19 cellular contexts compared by ENCODE assay signal in genomic region chr19:55232284-55232597, GRCh38. TPM values are rescaled to one million over a fixed set of nuclear protein-coding genes. Genes with fewer than 3 reads are reported as not detected.
DNase-seq lines count a peak whose midpoint lies in the region; ATAC-seq, FAIRE-seq and TF ChIP-seq lines count a peak whose summit lies in the region.
"Had no signal": no experiment of that assay in that cellular context is flagged by ENCODE, and none has a peak within 500 bp of the region (broad histone marks: within the 10 kb centered on the region; RNA-seq: fewer than 3 reads in every experiment).

No MANE protein-coding gene starts in this region.

- no peak overlapping the region for H4K8ac ChIP-seq in neuronal stem cell (ENCODE audit: low read depth, low read length)

- TF ChIP-seq CTCF in HepG2 (CRISPR knock-in tag; IDR thresholded peaks at IDR 0.05) = no peak
- TF ChIP-seq CTCF in right lobe of liver (IDR thresholded peaks at IDR 0.05) = no peak

- no peaks in the 10 kb centered on the region for H3K9me3 Mint-ChIP-seq in activated T-helper 17 cell treated with anti-CD3 and anti-CD28 coated beads, Interleukin-2, amount 50 U/mL, for 72 hours
- H3K9me3 Mint-ChIP-seq: CD4-positive, CD25-positive, alpha-beta regulatory T cell had no signal

- H3K9ac ChIP-seq in HepG2 (ENCODE audit: insufficient read depth, low read depth, low read length) (no peak overlapping the region), neuronal stem cell (ENCODE audit: low read depth, low read length, poor library complexity) (no peak overlapping the region)
- H3K9ac ChIP-seq: GM23248 had no signal

- H3K4me2 ChIP-seq in HepG2 (ENCODE audit: low read depth, low read length) (no peak overlapping the region), neuronal stem cell (ENCODE audit: insufficient read depth, low read length, poor library complexity, severe bottlenecking) (no peak overlapping the region)
- H3K4me2 ChIP-seq: A549 had no signal

- H3K36me3 ChIP-seq in HepG2 (replicated peaks in 1 of 2; ENCODE audit: control insufficient read depth in 1 of 2, insufficient read depth in 2 of 2, low read length in 2 of 2) (peaks cover 22 to 58% of the 10 kb centered on the region in 2 experiments), right lobe of liver (peaks cover 0 to 55% (median 22%) of the 10 kb centered on the region in 4 donors), neuronal stem cell (replicated peaks in 1 of 2; ENCODE audit: control insufficient read depth in 2 of 2, insufficient read depth in 2 of 2, low read length in 2 of 2) (peaks cover 48 to 92% of the 10 kb centered on the region in 2 donors)

- no peak overlapping the region for H3K4ac ChIP-seq in neuronal stem cell (ENCODE audit: low read length)

- no peak overlapping the region for H3K14ac ChIP-seq in neuronal stem cell (ENCODE audit: low read length)

- no peak overlapping the region for H2AK5ac ChIP-seq in neuronal stem cell (ENCODE audit: low read depth, low read length)

- no peak overlapping the region for H2BK15ac ChIP-seq in neuronal stem cell (ENCODE audit: low read length)

- H3K23ac ChIP-seq in neuronal stem cell (ENCODE audit: low read depth, low read length, poor library complexity) = peak overlapping the region; percentile 35

- H3K27ac Mint-ChIP-seq in activated T-helper 17 cell treated with anti-CD3 and anti-CD28 coated beads, Interleukin-2, amount 50 U/mL, for 72 hours = peak overlapping the region; percentile 41

- H2BK120ac ChIP-seq in neuronal stem cell (ENCODE audit: low read depth, low read length) = no peak overlapping the region

- in situ Hi-C loops in HepG2 (cut with HindIII; ENCODE audit: extremely low pct_ligation_motif_present, low pct_unique_long_range_greater_than_20kb) = no loop called here

- no peak for FAIRE-seq in HepG2 (lab: Jason Lieb, UNC)
- FAIRE-seq: A549, HTR-8/SVneo, RCC 7860 had no signal

- no peak for TF ChIP-seq POLR2A in HepG2 (IDR thresholded peaks at IDR 0.05; ENCODE audit: insufficient read depth in 1 of 2, low read depth in 2 of 2, low read length in 2 of 2)
- TF ChIP-seq POLR2A in right lobe of liver (IDR thresholded peaks at IDR 0.05) = no peak

- no TSS peak for BruUV-seq in HepG2 (replicated peaks; lab: Mats Ljungman, UMichigan)

- peaks cover 84% of the 10 kb centered on the region for H3K36me3 Mint-ChIP-seq in activated T-helper 17 cell treated with anti-CD3 and anti-CD28 coated beads, Interleukin-2, amount 50 U/mL, for 72 hours (ENCODE audit: low read depth)

- intact Hi-C loops in HepG2 (cut with micrococcal nuclease; ENCODE audit: unreplicated experiment) (no loop called here), right lobe of liver (cut with DNase I) (no loop called here)

- no peaks in the 10 kb centered on the region for H3K27me3 Mint-ChIP-seq in activated T-helper 17 cell treated with anti-CD3 and anti-CD28 coated beads, Interleukin-2, amount 50 U/mL, for 72 hours
- H3K27me3 Mint-ChIP-seq: CD4-positive, CD25-positive, alpha-beta regulatory T cell had no signal

- no peaks in the 10 kb centered on the region for H3K4me1 Mint-ChIP-seq in activated T-helper 17 cell treated with anti-CD3 and anti-CD28 coated beads, Interleukin-2, amount 50 U/mL, for 72 hours

- DNase-seq in HepG2 (ENCODE audit: low spot score) (no peak), right lobe of liver (no peak), neuronal stem cell (ENCODE audit: low spot score) (no peak), SHP77 treated with DMSO at 0.1 percent for 48 hours (lab: John Stamatoyannopoulos, UW) (no peak), NCI-H187 treated with DMSO at 0.1 percent for 48 hours (lab: John Stamatoyannopoulos, UW) (no peak), AG20443 (ENCODE audit: low spot score) (no peak)
- DNase-seq: CD4-positive, CD25-positive, alpha-beta regulatory T cell; GM23248; Karpas-422; NCI-H1694 treated with DMSO at 0.1 percent for 48 hours; NCI-H446; NCI-H526; OCI-M1 had no signal

- POLR2A ChIA-PET in HepG2 (lab: Yijun Ruan, JAX) = no interaction called here

- peaks cover 4% of the 10 kb centered on the region for H3K79me2 ChIP-seq in HepG2 (ENCODE audit: insufficient read depth, low read length)

- ATAC-seq in HepG2 = no peak
- ATAC-seq in right lobe of liver = no peak
- no peak for ATAC-seq in activated T-helper 17 cell treated with anti-CD3 and anti-CD28 coated beads, Interleukin-2, amount 50 U/mL, for 72 hours (replicated peaks)
- ATAC-seq: A549, Right ventricle myocardium inferior had no signal

- no peak for TF ChIP-seq RAD21 in HepG2 (CRISPR knock-in tag; IDR thresholded peaks at IDR 0.05)

- H2BK5ac ChIP-seq in neuronal stem cell (ENCODE audit: low read length) = no peak overlapping the region

- H3K4me3 Mint-ChIP-seq in activated T-helper 17 cell treated with anti-CD3 and anti-CD28 coated beads, Interleukin-2, amount 50 U/mL, for 72 hours = no peak overlapping the region

- H3K79me1 ChIP-seq in neuronal stem cell (ENCODE audit: low read depth, low read length) = peaks cover 3% of the 10 kb centered on the region

- H3K4me3 ChIP-seq in HepG2 (replicated peaks in 1 of 3; ENCODE audit: insufficient read depth in 1 of 3, low read depth in 2 of 3, low read length in 3 of 3) (no peak overlapping the region), right lobe of liver (no peak overlapping the region), neuronal stem cell (ENCODE audit: low read length in 2 of 2) (no peak overlapping the region)
- H3K4me3 ChIP-seq: A549, GM23248, HAP-1 had no signal

- H3K27ac ChIP-seq in HepG2 (ENCODE audit: extremely low read length, insufficient read depth, low read length) = no peak overlapping the region
- no peak overlapping the region for H3K27ac ChIP-seq in right lobe of liver
- no peak overlapping the region for H3K27ac ChIP-seq in neuronal stem cell (replicated peaks; ENCODE audit: low read length)
- H3K27ac ChIP-seq: A549, GM23248 had no signal

- 93% methylated on average over 12 of the region's 12 CpGs for WGBS in HepG2 (ENCODE audit: low lambda C conversion rate)
- 80% methylated on average over 4 of the region's 12 CpGs for WGBS in right lobe of liver (ENCODE audit: insufficient coverage, low coverage, low lambda C conversion rate, missing lambda C conversion rate)
- WGBS in neuronal stem cell (ENCODE audit: extremely low coverage in 2 of 2, insufficient read length in 2 of 2, insufficient replicate concordance in 1 of 2), 2 donors = no CpG with 5 or more reads among the region's 12 CpGs

- H4K91ac ChIP-seq in neuronal stem cell (ENCODE audit: low read depth, low read length, poor library complexity) = no peak overlapping the region

- no peak overlapping the region for H3K18ac ChIP-seq in neuronal stem cell (ENCODE audit: low read length)

- TF ChIP-seq EP300 in HepG2 (IDR thresholded peaks at IDR 0.05; ENCODE audit: low read depth in 2 of 2, low read length in 2 of 2) (no peak), HepG2 (CRISPR knock-in tag; IDR thresholded peaks at IDR 0.05; ENCODE audit: borderline replicate concordance) (no peak)

- CTCF ChIA-PET in HepG2 (lab: Yijun Ruan, JAX; ENCODE audit: low intra/inter-chr PET ratio, low total read pairs) = no interaction called here

- no peak overlapping the region for H2BK12ac ChIP-seq in neuronal stem cell (ENCODE audit: low read length)

- H3K9me3 ChIP-seq in HepG2 (ENCODE audit: low read length) (no peaks in the 10 kb centered on the region), right lobe of liver (no peaks in the 10 kb centered on the region), neuronal stem cell (replicated peaks in 1 of 2; ENCODE audit: control insufficient read depth in 2 of 2, insufficient read depth in 1 of 2, low read depth in 1 of 2, low read length in 2 of 2) (peaks cover 0 to 3% of the 10 kb centered on the region in 2 donors)
- H3K9me3 ChIP-seq: A549, HAP-1 had no signal

- no peaks in the 10 kb centered on the region for H3K27me3 ChIP-seq in HepG2 (ENCODE audit: control insufficient read depth in 1 of 2, insufficient read depth in 2 of 2, low read length in 2 of 2)
- H3K27me3 ChIP-seq in right lobe of liver = no peaks in the 10 kb centered on the region
- no peaks in the 10 kb centered on the region for H3K27me3 ChIP-seq in neuronal stem cell (ENCODE audit: control insufficient read depth in 3 of 3, insufficient read depth in 3 of 3, low read depth in 1 of 3, low read length in 3 of 3)

- H2AFZ ChIP-seq in HepG2 (ENCODE audit: low read length) = no peak overlapping the region
- H2AFZ ChIP-seq in neuronal stem cell (ENCODE audit: low read length) = no peak overlapping the region
- H2AFZ ChIP-seq: GM23248 had no signal

- H4K20me1 ChIP-seq in HepG2 (ENCODE audit: insufficient read depth, low read length) = no peaks in the 10 kb centered on the region

- H3K4me1 ChIP-seq in HepG2 (ENCODE audit: insufficient read depth, low read length) (peaks cover 47% of the 10 kb centered on the region), right lobe of liver (peaks cover 0 to 13% (median 5%) of the 10 kb centered on the region in 4 donors), neuronal stem cell (ENCODE audit: control insufficient read depth in 2 of 2, insufficient read depth in 1 of 2, low read depth in 1 of 2, low read length in 2 of 2) (no peaks in the 10 kb centered on the region)
- H3K4me1 ChIP-seq: HAP-1 had no signal

RNA-seq across cellular contexts. Expression of gene TMEM86B, which starts 3.7 kb away (rescaled TPM):
- 6.0 and 9.6 TPM in 2 replicates for total RNA-seq in HepG2 (2016; rRNA removed; fragmentation: Illumina TruSeq; extraction: Trizol)
- 9.6 and 12.1 TPM in 2 replicates for total RNA-seq in HepG2 (2016; cell fraction: cytosol; rRNA removed; fragmentation: Illumina TruSeq; extraction: Trizol; ENCODE audit: low read depth)
- 6.1 and 10.1 TPM in 2 replicates for total RNA-seq in HepG2 (2016; cell fraction: insoluble cytoplasmic fraction; rRNA removed; fragmentation: Illumina TruSeq; extraction: Trizol)
- total RNA-seq in HepG2 (2016; cell fraction: membrane; rRNA removed; fragmentation: Illumina TruSeq; extraction: Trizol) = 13.1 and 18.6 TPM in 2 replicates
- total RNA-seq in HepG2 (2016; cell fraction: nucleus; rRNA removed; fragmentation: Illumina TruSeq; extraction: Trizol) = 7.1 and 10.0 TPM in 2 replicates
- 7.7 and 10.7 TPM in 2 replicates for polyA plus RNA-seq in HepG2 (2011; rRNA removed)
- polyA plus RNA-seq in HepG2 (2011; cell fraction: cytosol; rRNA removed) = 6.2 and 9.1 TPM in 2 replicates
- polyA plus RNA-seq in HepG2 (2011; cell fraction: nucleus; rRNA removed) = 66.7 and 95.0 TPM in 2 replicates
- polyA plus RNA-seq in HepG2 (2012) = 16.2 and 16.6 TPM in 2 replicates
- polyA plus RNA-seq in HepG2 (2016; cell fraction: cytosol; fragmentation: Illumina TruSeq; extraction: Trizol; ENCODE audit: low read depth) = 22.1 and 25.3 TPM in 2 replicates
- polyA plus RNA-seq in HepG2 (2016; cell fraction: insoluble cytoplasmic fraction; fragmentation: Illumina TruSeq; extraction: Trizol; ENCODE audit: low read depth) = 8.1 and 13.8 TPM in 2 replicates
- polyA plus RNA-seq in HepG2 (2016; cell fraction: membrane; fragmentation: Illumina TruSeq; extraction: Trizol; ENCODE audit: low read depth) = 27.2 and 29.7 TPM in 2 replicates
- polyA plus RNA-seq in HepG2 (2016; cell fraction: nucleus; fragmentation: Illumina TruSeq; extraction: Trizol; ENCODE audit: insufficient read depth, low read depth) = 36.9 and 38.1 TPM in 2 replicates
- polyA minus RNA-seq in HepG2 (2011; rRNA and poly(A)+ RNA removed; ENCODE audit: low replicate concordance) = 1.9 and 14.4 TPM in 2 replicates
- 2.9 and 3.2 TPM in 2 replicates for polyA minus RNA-seq in HepG2 (2011; cell fraction: cytosol; rRNA and poly(A)+ RNA removed)
- polyA minus RNA-seq in HepG2 (2011; cell fraction: nucleus; rRNA and poly(A)+ RNA removed) = 7.1 and 7.8 TPM in 2 replicates
- total RNA-seq in right lobe of liver = 10 to 100 TPM in 5 of 6 experiments, 1 to 10 TPM in 1; 8.8 to 22.2 (median 14.0) TPM
- total RNA-seq in activated T-helper 17 cell treated with anti-CD3 and anti-CD28 coated beads, Interleukin-2, amount 50 U/mL, for 72 hours = 10 to 100 TPM in 1 of 2 donors, 1 to 10 TPM in 1; 8.5 to 11.3 TPM
- 3.0 TPM for polyA plus RNA-seq in neuronal stem cell (2013, experiment 1 of 2)
- polyA plus RNA-seq in neuronal stem cell (2013, experiment 2 of 2) = 3.0 TPM

RNA-seq across cellular contexts. Expression of gene PTPRH, which starts 22.9 kb away (rescaled TPM):
- total RNA-seq in HepG2 (2016; rRNA removed; fragmentation: Illumina TruSeq; extraction: Trizol) (9.9 and 14.7 TPM in 2 replicates), right lobe of liver (10 to 100 TPM in 3 of 6 experiments, 1 to 10 TPM in 3; 4.2 to 25.9 (median 12.9) TPM)
- 1.9 and 2.0 TPM in 2 replicates for total RNA-seq in HepG2 (2016; cell fraction: cytosol; rRNA removed; fragmentation: Illumina TruSeq; extraction: Trizol; ENCODE audit: low read depth)
- total RNA-seq in HepG2 (2016; cell fraction: insoluble cytoplasmic fraction; rRNA removed; fragmentation: Illumina TruSeq; extraction: Trizol) = 8.4 and 15.2 TPM in 2 replicates
- 5.0 and 5.3 TPM in 2 replicates for total RNA-seq in HepG2 (2016; cell fraction: membrane; rRNA removed; fragmentation: Illumina TruSeq; extraction: Trizol)
- total RNA-seq in HepG2 (2016; cell fraction: nucleus; rRNA removed; fragmentation: Illumina TruSeq; extraction: Trizol) = 13.3 and 16.9 TPM in 2 replicates
- polyA plus RNA-seq in HepG2 (2011; rRNA removed) = 125 and 166 TPM in 2 replicates
- 78.8 and 83.6 TPM in 2 replicates for polyA plus RNA-seq in HepG2 (2011; cell fraction: cytosol; rRNA removed)
- 220 and 225 TPM in 2 replicates for polyA plus RNA-seq in HepG2 (2011; cell fraction: nucleus; rRNA removed)
- polyA plus RNA-seq in HepG2 (2012) = 52.4 and 60.5 TPM in 2 replicates
- 0.66 and 0.80 TPM in 2 replicates for polyA plus RNA-seq in HepG2 (2016; cell fraction: cytosol; fragmentation: Illumina TruSeq; extraction: Trizol; ENCODE audit: low read depth)
- polyA plus RNA-seq in HepG2 (2016; cell fraction: insoluble cytoplasmic fraction; fragmentation: Illumina TruSeq; extraction: Trizol; ENCODE audit: low read depth) = 5.8 and 6.3 TPM in 2 replicates
- polyA plus RNA-seq in HepG2 (2016; cell fraction: membrane; fragmentation: Illumina TruSeq; extraction: Trizol; ENCODE audit: low read depth) = 1.2 and 2.2 TPM in 2 replicates
- 19.3 and 22.0 TPM in 2 replicates for polyA plus RNA-seq in HepG2 (2016; cell fraction: nucleus; fragmentation: Illumina TruSeq; extraction: Trizol; ENCODE audit: insufficient read depth, low read depth)
- polyA minus RNA-seq in HepG2 (2011; rRNA and poly(A)+ RNA removed; ENCODE audit: low replicate concordance) = 4.3 and 150 TPM in 2 replicates
- polyA minus RNA-seq in HepG2 (2011; cell fraction: cytosol; rRNA and poly(A)+ RNA removed) = 36.0 and 38.7 TPM in 2 replicates
- polyA minus RNA-seq in HepG2 (2011; cell fraction: nucleus; rRNA and poly(A)+ RNA removed) = 84.6 and 100 TPM in 2 replicates
- not detected for total RNA-seq in activated T-helper 17 cell treated with anti-CD3 and anti-CD28 coated beads, Interleukin-2, amount 50 U/mL, for 72 hours
- 0.29 TPM for polyA plus RNA-seq in neuronal stem cell (2013, experiment 1 of 2)
- polyA plus RNA-seq in neuronal stem cell (2013, experiment 2 of 2) = 0.17 TPM
- total RNA-seq: CD4-positive, CD25-positive, alpha-beta regulatory T cell had no signal
- polyA plus RNA-seq: CD4-positive, CD25-positive, alpha-beta regulatory T cell had no signal

RNA-seq across cellular contexts. Expression of gene PPP6R1, which starts 26.6 kb away (rescaled TPM):
- total RNA-seq in HepG2 (2016; rRNA removed; fragmentation: Illumina TruSeq; extraction: Trizol) = 23.0 and 25.8 TPM in 2 replicates
- total RNA-seq in HepG2 (2016; cell fraction: cytosol; rRNA removed; fragmentation: Illumina TruSeq; extraction: Trizol; ENCODE audit: low read depth) = 6.5 and 7.1 TPM in 2 replicates
- total RNA-seq in HepG2 (2016; cell fraction: insoluble cytoplasmic fraction; rRNA removed; fragmentation: Illumina TruSeq; extraction: Trizol) = 18.2 and 27.7 TPM in 2 replicates
- total RNA-seq in HepG2 (2016; cell fraction: membrane; rRNA removed; fragmentation: Illumina TruSeq; extraction: Trizol) = 22.9 and 23.1 TPM in 2 replicates
- total RNA-seq in HepG2 (2016; cell fraction: nucleus; rRNA removed; fragmentation: Illumina TruSeq; extraction: Trizol) = 20.2 and 25.1 TPM in 2 replicates
- 54.0 and 75.7 TPM in 2 replicates for polyA plus RNA-seq in HepG2 (2011; rRNA removed)
- 44.7 and 48.8 TPM in 2 replicates for polyA plus RNA-seq in HepG2 (2011; cell fraction: cytosol; rRNA removed)
- 190 and 211 TPM in 2 replicates for polyA plus RNA-seq in HepG2 (2011; cell fraction: nucleus; rRNA removed)
- 51.7 and 56.8 TPM in 2 replicates for polyA plus RNA-seq in HepG2 (2012)
- 8.4 and 9.7 TPM in 2 replicates for polyA plus RNA-seq in HepG2 (2016; cell fraction: cytosol; fragmentation: Illumina TruSeq; extraction: Trizol; ENCODE audit: low read depth)
- 27.5 and 36.1 TPM in 2 replicates for polyA plus RNA-seq in HepG2 (2016; cell fraction: insoluble cytoplasmic fraction; fragmentation: Illumina TruSeq; extraction: Trizol; ENCODE audit: low read depth)
- polyA plus RNA-seq in HepG2 (2016; cell fraction: membrane; fragmentation: Illumina TruSeq; extraction: Trizol; ENCODE audit: low read depth) = 20.6 and 23.5 TPM in 2 replicates
- polyA plus RNA-seq in HepG2 (2016; cell fraction: nucleus; fragmentation: Illumina TruSeq; extraction: Trizol; ENCODE audit: insufficient read depth, low read depth) = 73.4 and 77.9 TPM in 2 replicates
- polyA minus RNA-seq in HepG2 (2011; rRNA and poly(A)+ RNA removed; ENCODE audit: low replicate concordance) = 112 and 140 TPM in 2 replicates
- 48.9 and 57.3 TPM in 2 replicates for polyA minus RNA-seq in HepG2 (2011; cell fraction: cytosol; rRNA and poly(A)+ RNA removed)
- polyA minus RNA-seq in HepG2 (2011; cell fraction: nucleus; rRNA and poly(A)+ RNA removed) = 48.9 and 67.0 TPM in 2 replicates
- total RNA-seq in right lobe of liver = 10 to 100 TPM; 26.4 to 39.6 (median 30.2) TPM
- total RNA-seq in activated T-helper 17 cell treated with anti-CD3 and anti-CD28 coated beads, Interleukin-2, amount 50 U/mL, for 72 hours = 100 to 1,000 TPM; 156 to 319 TPM
- polyA plus RNA-seq in neuronal stem cell (2013, experiment 1 of 2) = 33.0 TPM
- 32.6 TPM for polyA plus RNA-seq in neuronal stem cell (2013, experiment 2 of 2)

RNA-seq across cellular contexts. Expression of gene HSPBP1, which starts 47.7 kb away (rescaled TPM):
- total RNA-seq in HepG2 (2016; rRNA removed; fragmentation: Illumina TruSeq; extraction: Trizol) (33.7 and 35.9 TPM in 2 replicates), right lobe of liver (10 to 100 TPM; 11.3 to 28.3 (median 15.6) TPM)
- total RNA-seq in HepG2 (2016; cell fraction: cytosol; rRNA removed; fragmentation: Illumina TruSeq; extraction: Trizol; ENCODE audit: low read depth) = 3.9 TPM in 2 replicates
- total RNA-seq in HepG2 (2016; cell fraction: insoluble cytoplasmic fraction; rRNA removed; fragmentation: Illumina TruSeq; extraction: Trizol) = 32.9 and 34.5 TPM in 2 replicates
- 8.1 and 8.5 TPM in 2 replicates for total RNA-seq in HepG2 (2016; cell fraction: membrane; rRNA removed; fragmentation: Illumina TruSeq; extraction: Trizol)
- total RNA-seq in HepG2 (2016; cell fraction: nucleus; rRNA removed; fragmentation: Illumina TruSeq; extraction: Trizol) = 14.3 and 15.8 TPM in 2 replicates
- polyA plus RNA-seq in HepG2 (2011; rRNA removed) = 22.3 and 25.7 TPM in 2 replicates
- polyA plus RNA-seq in HepG2 (2011; cell fraction: cytosol; rRNA removed) = 19.2 and 35.4 TPM in 2 replicates
- polyA plus RNA-seq in HepG2 (2011; cell fraction: nucleus; rRNA removed) = 19.5 and 22.1 TPM in 2 replicates
- polyA plus RNA-seq in HepG2 (2012) = 14.9 and 21.2 TPM in 2 replicates
- 5.6 and 5.7 TPM in 2 replicates for polyA plus RNA-seq in HepG2 (2016; cell fraction: cytosol; fragmentation: Illumina TruSeq; extraction: Trizol; ENCODE audit: low read depth)
- polyA plus RNA-seq in HepG2 (2016; cell fraction: insoluble cytoplasmic fraction; fragmentation: Illumina TruSeq; extraction: Trizol; ENCODE audit: low read depth) = 53.4 and 56.0 TPM in 2 replicates
- 8.9 and 9.7 TPM in 2 replicates for polyA plus RNA-seq in HepG2 (2016; cell fraction: membrane; fragmentation: Illumina TruSeq; extraction: Trizol; ENCODE audit: low read depth)
- 26.8 and 27.6 TPM in 2 replicates for polyA plus RNA-seq in HepG2 (2016; cell fraction: nucleus; fragmentation: Illumina TruSeq; extraction: Trizol; ENCODE audit: insufficient read depth, low read depth)
- polyA minus RNA-seq in HepG2 (2011; rRNA and poly(A)+ RNA removed; ENCODE audit: low replicate concordance) = 33.2 and 42.3 TPM in 2 replicates
- 15.9 and 23.8 TPM in 2 replicates for polyA minus RNA-seq in HepG2 (2011; cell fraction: cytosol; rRNA and poly(A)+ RNA removed)
- polyA minus RNA-seq in HepG2 (2011; cell fraction: nucleus; rRNA and poly(A)+ RNA removed) = 4.6 and 6.1 TPM in 2 replicates
- 10 to 100 TPM; 20.8 to 56.6 TPM for total RNA-seq in activated T-helper 17 cell treated with anti-CD3 and anti-CD28 coated beads, Interleukin-2, amount 50 U/mL, for 72 hours
- 32.8 TPM for polyA plus RNA-seq in neuronal stem cell (2013, experiment 1 of 2)
- polyA plus RNA-seq in neuronal stem cell (2013, experiment 2 of 2) = 30.1 TPM

RNA-seq across cellular contexts. Expression of gene BRSK1, which starts 51.6 kb away (rescaled TPM):
- total RNA-seq in HepG2 (2016; rRNA removed; fragmentation: Illumina TruSeq; extraction: Trizol) = 0.18 TPM in 1 of 2 replicates, not detected in the other
- not detected in 2 replicates for total RNA-seq in HepG2 (2016; cell fraction: cytosol; rRNA removed; fragmentation: Illumina TruSeq; extraction: Trizol; ENCODE audit: low read depth)
- 0.19 TPM in 1 of 2 replicates, not detected in the other for total RNA-seq in HepG2 (2016; cell fraction: insoluble cytoplasmic fraction; rRNA removed; fragmentation: Illumina TruSeq; extraction: Trizol)
- total RNA-seq in HepG2 (2016; cell fraction: membrane; rRNA removed; fragmentation: Illumina TruSeq; extraction: Trizol) = 0.10 and 0.25 TPM in 2 replicates
- 0.60 TPM in 1 of 2 replicates, not detected in the other for total RNA-seq in HepG2 (2016; cell fraction: nucleus; rRNA removed; fragmentation: Illumina TruSeq; extraction: Trizol)
- 1.2 and 1.9 TPM in 2 replicates for polyA plus RNA-seq in HepG2 (2011; rRNA removed)
- 0.75 and 1.1 TPM in 2 replicates for polyA plus RNA-seq in HepG2 (2011; cell fraction: cytosol; rRNA removed)
- 8.1 and 12.7 TPM in 2 replicates for polyA plus RNA-seq in HepG2 (2011; cell fraction: nucleus; rRNA removed)
- polyA plus RNA-seq in HepG2 (2012) = 0.74 and 1.1 TPM in 2 replicates
- 0.14 and 0.17 TPM in 2 replicates for polyA plus RNA-seq in HepG2 (2016; cell fraction: cytosol; fragmentation: Illumina TruSeq; extraction: Trizol; ENCODE audit: low read depth)
- polyA plus RNA-seq in HepG2 (2016; cell fraction: insoluble cytoplasmic fraction; fragmentation: Illumina TruSeq; extraction: Trizol; ENCODE audit: low read depth) = 0.20 and 0.44 TPM in 2 replicates
- polyA plus RNA-seq in HepG2 (2016; cell fraction: membrane; fragmentation: Illumina TruSeq; extraction: Trizol; ENCODE audit: low read depth) = 0.09 and 0.25 TPM in 2 replicates
- 0.68 and 0.79 TPM in 2 replicates for polyA plus RNA-seq in HepG2 (2016; cell fraction: nucleus; fragmentation: Illumina TruSeq; extraction: Trizol; ENCODE audit: insufficient read depth, low read depth)
- polyA minus RNA-seq in HepG2 (2011; rRNA and poly(A)+ RNA removed; ENCODE audit: low replicate concordance) = 0.72 and 1.3 TPM in 2 replicates
- not detected in 2 replicates for polyA minus RNA-seq in HepG2 (2011; cell fraction: cytosol; rRNA and poly(A)+ RNA removed)
- polyA minus RNA-seq in HepG2 (2011; cell fraction: nucleus; rRNA and poly(A)+ RNA removed) = 1.0 and 1.2 TPM in 2 replicates
- under 1 TPM in 3 of 6 experiments, not detected in 3; 0.20 to 0.29 (median 0.24) TPM for total RNA-seq in right lobe of liver
- total RNA-seq in activated T-helper 17 cell treated with anti-CD3 and anti-CD28 coated beads, Interleukin-2, amount 50 U/mL, for 72 hours = 10 to 100 TPM in 1 of 2 donors, 1 to 10 TPM in 1; 6.3 to 13.7 TPM
- 30.5 TPM for polyA plus RNA-seq in neuronal stem cell (2013, experiment 1 of 2)
- 31.6 TPM for polyA plus RNA-seq in neuronal stem cell (2013, experiment 2 of 2)
- polyA plus RNA-seq: CD4-positive, CD25-positive, alpha-beta regulatory T cell had no signal
